ENCODE assay signal across 17 cellular contexts in the genomic region with DNA sequence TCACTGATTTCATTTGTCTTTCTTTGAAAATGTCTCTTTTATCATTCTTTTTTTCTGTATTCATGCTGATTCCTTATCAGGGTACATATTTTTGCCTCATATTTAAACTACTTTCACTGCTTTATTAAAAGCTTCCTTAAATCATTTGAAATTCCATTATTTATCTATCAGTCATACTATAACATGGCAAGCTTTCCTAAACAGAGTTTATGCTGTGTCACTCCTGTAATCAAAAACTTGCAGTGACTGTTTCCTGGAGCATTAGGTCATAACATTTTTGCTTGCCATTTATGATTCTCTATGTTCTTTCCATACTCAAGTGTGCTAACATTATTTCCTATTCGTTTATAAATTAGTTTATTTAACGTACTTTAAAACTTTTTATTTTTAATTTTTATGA.
"Had no signal": no experiment of that assay in that cellular context is flagged by ENCODE, and none has a peak within 500 bp of the region (broad histone marks: within the 10 kb centered on the region; RNA-seq: fewer than 3 reads in every experiment).

No MANE protein-coding gene starts in this region.

- H3K4me3 ChIP-seq: ascending aorta, heart left ventricle, neural progenitor cell, thyroid gland, uterus had no signal

- DNase-seq: activated CD4-positive, alpha-beta memory T cell treated with anti-CD3 and anti-CD28 coated beads, Interleukin-2, amount 10 ng/mL, durations not matched to agents 7 days and 5 days; activated CD4-positive, alpha-beta T cell treated with anti-CD3 and anti-CD28 coated beads for 36 hours; activated naive CD8-positive, alpha-beta T cell treated with anti-CD3 and anti-CD28 coated beads, Interleukin-2, amount 10 ng/mL, durations not matched to agents 7 days and 5 days; caudate nucleus; erythroblast; foreskin keratinocyte; heart left ventricle; left ventricle myocardium superior; T-helper 1 cell; thyroid gland; uterus had no signal

- H3K4me2 ChIP-seq: neural progenitor cell had no signal

- H3K27me3 ChIP-seq: ascending aorta, foreskin keratinocyte, heart left ventricle, neural progenitor cell, thyroid gland, uterus had no signal

- H3K27ac Mint-ChIP-seq: activated CD4-positive, alpha-beta memory T cell treated with anti-CD3 and anti-CD28 coated beads, Interleukin-2, amount 10 ng/mL, durations not matched to agents 7 days and 5 days; activated CD4-positive, alpha-beta T cell treated with anti-CD3 and anti-CD28 coated beads for 36 hours; dendritic cell treated with granulocyte-macrophage colony-stimulating factor and Interleukin-4, amounts not matched to agents 40 ng/mL and 50 ng/mL, for 4 days; neural progenitor cell had no signal

- FAIRE-seq: keratinocyte had no signal

- ATAC-seq: activated CD4-positive, alpha-beta T cell treated with anti-CD3 and anti-CD28 coated beads for 36 hours; foreskin keratinocyte; heart left ventricle; left ventricle myocardium superior had no signal

- H3K4me3 Mint-ChIP-seq: activated CD4-positive, alpha-beta memory T cell treated with anti-CD3 and anti-CD28 coated beads, Interleukin-2, amount 10 ng/mL, durations not matched to agents 7 days and 5 days; activated CD4-positive, alpha-beta T cell treated with anti-CD3 and anti-CD28 coated beads for 36 hours; activated naive CD8-positive, alpha-beta T cell treated with anti-CD3 and anti-CD28 coated beads, Interleukin-2, amount 10 ng/mL, durations not matched to agents 7 days and 5 days; dendritic cell treated with granulocyte-macrophage colony-stimulating factor and Interleukin-4, amounts not matched to agents 40 ng/mL and 50 ng/mL, for 4 days; neural progenitor cell had no signal

- H3K4me1 Mint-ChIP-seq: activated CD4-positive, alpha-beta memory T cell treated with anti-CD3 and anti-CD28 coated beads, Interleukin-2, amount 10 ng/mL, durations not matched to agents 7 days and 5 days; activated CD4-positive, alpha-beta T cell treated with anti-CD3 and anti-CD28 coated beads for 36 hours; activated naive CD8-positive, alpha-beta T cell treated with anti-CD3 and anti-CD28 coated beads, Interleukin-2, amount 10 ng/mL, durations not matched to agents 7 days and 5 days had no signal

- H3K9ac ChIP-seq: neural progenitor cell, parathyroid adenoma had no signal

- H3K36me3 Mint-ChIP-seq: activated naive CD8-positive, alpha-beta T cell treated with anti-CD3 and anti-CD28 coated beads, Interleukin-2, amount 10 ng/mL, durations not matched to agents 7 days and 5 days had no signal

- H3K36me3 ChIP-seq: ascending aorta, heart left ventricle, neural progenitor cell, thyroid gland, uterus had no signal

- H3K9me3 ChIP-seq: thyroid gland, uterus had no signal

- H3K9me3 Mint-ChIP-seq: activated CD4-positive, alpha-beta memory T cell treated with anti-CD3 and anti-CD28 coated beads, Interleukin-2, amount 10 ng/mL, durations not matched to agents 7 days and 5 days; activated naive CD8-positive, alpha-beta T cell treated with anti-CD3 and anti-CD28 coated beads, Interleukin-2, amount 10 ng/mL, durations not matched to agents 7 days and 5 days had no signal

- H2AFZ ChIP-seq: neural progenitor cell, parathyroid adenoma had no signal

- H3K4me1 ChIP-seq: foreskin keratinocyte, heart left ventricle, parathyroid adenoma, thyroid gland, uterus had no signal

- H3K27ac ChIP-seq: foreskin keratinocyte, heart left ventricle, neural progenitor cell, parathyroid adenoma, thyroid gland, uterus, VCaP had no signal
